In the genomic region with DNA sequence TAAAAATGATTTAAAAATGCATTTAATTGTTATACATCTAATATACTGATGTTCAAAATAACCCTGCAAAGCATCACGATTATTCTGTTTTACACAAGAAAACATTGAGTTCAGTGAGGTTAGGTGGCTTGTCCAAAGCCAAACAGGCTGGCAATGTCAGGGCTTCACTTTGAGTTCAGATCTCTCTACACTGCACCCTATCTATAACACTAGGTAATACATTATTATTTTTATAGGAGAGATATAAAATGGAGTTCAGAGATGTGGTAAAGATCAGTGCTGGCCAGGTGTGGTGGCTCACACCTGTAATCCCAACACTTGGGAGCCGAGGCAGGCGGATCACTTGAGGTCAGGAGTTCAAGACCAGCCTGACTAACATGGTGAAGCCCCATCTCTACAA, we compare ENCODE assay signal across 1 cellular context.
TF ChIP-seq lines count a peak whose summit lies in the region.

No MANE protein-coding gene starts in this region.

TF ChIP-seq in WTC11, 78 proteins besides CTCF, POLR2A, EP300 and RAD21 (continued from another document):
- TF ChIP-seq, protein P1, sequence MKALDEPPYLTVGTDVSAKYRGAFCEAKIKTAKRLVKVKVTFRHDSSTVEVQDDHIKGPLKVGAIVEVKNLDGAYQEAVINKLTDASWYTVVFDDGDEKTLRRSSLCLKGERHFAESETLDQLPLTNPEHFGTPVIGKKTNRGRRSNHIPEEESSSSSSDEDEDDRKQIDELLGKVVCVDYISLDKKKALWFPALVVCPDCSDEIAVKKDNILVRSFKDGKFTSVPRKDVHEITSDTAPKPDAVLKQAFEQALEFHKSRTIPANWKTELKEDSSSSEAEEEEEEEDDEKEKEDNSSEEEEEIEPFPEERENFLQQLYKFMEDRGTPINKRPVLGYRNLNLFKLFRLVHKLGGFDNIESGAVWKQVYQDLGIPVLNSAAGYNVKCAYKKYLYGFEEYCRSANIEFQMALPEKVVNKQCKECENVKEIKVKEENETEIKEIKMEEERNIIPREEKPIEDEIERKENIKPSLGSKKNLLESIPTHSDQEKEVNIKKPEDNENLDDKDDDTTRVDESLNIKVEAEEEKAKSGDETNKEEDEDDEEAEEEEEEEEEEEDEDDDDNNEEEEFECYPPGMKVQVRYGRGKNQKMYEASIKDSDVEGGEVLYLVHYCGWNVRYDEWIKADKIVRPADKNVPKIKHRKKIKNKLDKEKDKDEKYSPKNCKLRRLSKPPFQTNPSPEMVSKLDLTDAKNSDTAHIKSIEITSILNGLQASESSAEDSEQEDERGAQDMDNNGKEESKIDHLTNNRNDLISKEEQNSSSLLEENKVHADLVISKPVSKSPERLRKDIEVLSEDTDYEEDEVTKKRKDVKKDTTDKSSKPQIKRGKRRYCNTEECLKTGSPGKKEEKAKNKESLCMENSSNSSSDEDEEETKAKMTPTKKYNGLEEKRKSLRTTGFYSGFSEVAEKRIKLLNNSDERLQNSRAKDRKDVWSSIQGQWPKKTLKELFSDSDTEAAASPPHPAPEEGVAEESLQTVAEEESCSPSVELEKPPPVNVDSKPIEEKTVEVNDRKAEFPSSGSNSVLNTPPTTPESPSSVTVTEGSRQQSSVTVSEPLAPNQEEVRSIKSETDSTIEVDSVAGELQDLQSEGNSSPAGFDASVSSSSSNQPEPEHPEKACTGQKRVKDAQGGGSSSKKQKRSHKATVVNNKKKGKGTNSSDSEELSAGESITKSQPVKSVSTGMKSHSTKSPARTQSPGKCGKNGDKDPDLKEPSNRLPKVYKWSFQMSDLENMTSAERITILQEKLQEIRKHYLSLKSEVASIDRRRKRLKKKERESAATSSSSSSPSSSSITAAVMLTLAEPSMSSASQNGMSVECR (CRISPR knock-in tag; IDR thresholded peaks at IDR 0.05; ENCODE audit: borderline replicate concordance) = no peak
- TF ChIP-seq ZNF281 (CRISPR knock-in tag; IDR thresholded peaks at IDR 0.05) (no peak), MXD4 (CRISPR knock-in tag; IDR thresholded peaks at IDR 0.05; ENCODE audit: borderline replicate concordance) (no peak), FOXP4 (CRISPR knock-in tag; IDR thresholded peaks at IDR 0.05) (no peak), CDX4 (CRISPR knock-in tag; IDR thresholded peaks at IDR 0.05; ENCODE audit: borderline replicate concordance) (no peak), GABPB1 (CRISPR knock-in tag; IDR thresholded peaks at IDR 0.05) (no peak), RELA (CRISPR knock-in tag; IDR thresholded peaks at IDR 0.05; ENCODE audit: borderline replicate concordance) (no peak), FOXJ3 (CRISPR knock-in tag; IDR thresholded peaks at IDR 0.05; ENCODE audit: borderline replicate concordance) (no peak), RORB (CRISPR knock-in tag; IDR thresholded peaks at IDR 0.05) (no peak), KAT7 (CRISPR knock-in tag; IDR thresholded peaks at IDR 0.05; ENCODE audit: borderline replicate concordance) (no peak), ZNF423 (CRISPR knock-in tag; IDR thresholded peaks at IDR 0.05) (no peak)
- TF ChIP-seq, protein P2, sequence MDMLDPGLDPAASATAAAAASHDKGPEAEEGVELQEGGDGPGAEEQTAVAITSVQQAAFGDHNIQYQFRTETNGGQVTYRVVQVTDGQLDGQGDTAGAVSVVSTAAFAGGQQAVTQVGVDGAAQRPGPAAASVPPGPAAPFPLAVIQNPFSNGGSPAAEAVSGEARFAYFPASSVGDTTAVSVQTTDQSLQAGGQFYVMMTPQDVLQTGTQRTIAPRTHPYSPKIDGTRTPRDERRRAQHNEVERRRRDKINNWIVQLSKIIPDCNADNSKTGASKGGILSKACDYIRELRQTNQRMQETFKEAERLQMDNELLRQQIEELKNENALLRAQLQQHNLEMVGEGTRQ (CRISPR knock-in tag; IDR thresholded peaks at IDR 0.05) = no peak
